1 cellular context compared by ENCODE assay signal in genomic region chr2:26768759-26769500, GRCh38.
TF ChIP-seq lines count a peak whose summit lies in the region.

No MANE protein-coding gene starts in this region.

TF ChIP-seq in K562, 482 proteins besides CTCF, POLR2A, EP300 and RAD21 (continued from another document and continues in another):
- TF ChIP-seq FOXP4 (CRISPR knock-in tag; IDR thresholded peaks at IDR 0.05; ENCODE audit: borderline replicate concordance) = no peak
- TF ChIP-seq, protein P1, sequence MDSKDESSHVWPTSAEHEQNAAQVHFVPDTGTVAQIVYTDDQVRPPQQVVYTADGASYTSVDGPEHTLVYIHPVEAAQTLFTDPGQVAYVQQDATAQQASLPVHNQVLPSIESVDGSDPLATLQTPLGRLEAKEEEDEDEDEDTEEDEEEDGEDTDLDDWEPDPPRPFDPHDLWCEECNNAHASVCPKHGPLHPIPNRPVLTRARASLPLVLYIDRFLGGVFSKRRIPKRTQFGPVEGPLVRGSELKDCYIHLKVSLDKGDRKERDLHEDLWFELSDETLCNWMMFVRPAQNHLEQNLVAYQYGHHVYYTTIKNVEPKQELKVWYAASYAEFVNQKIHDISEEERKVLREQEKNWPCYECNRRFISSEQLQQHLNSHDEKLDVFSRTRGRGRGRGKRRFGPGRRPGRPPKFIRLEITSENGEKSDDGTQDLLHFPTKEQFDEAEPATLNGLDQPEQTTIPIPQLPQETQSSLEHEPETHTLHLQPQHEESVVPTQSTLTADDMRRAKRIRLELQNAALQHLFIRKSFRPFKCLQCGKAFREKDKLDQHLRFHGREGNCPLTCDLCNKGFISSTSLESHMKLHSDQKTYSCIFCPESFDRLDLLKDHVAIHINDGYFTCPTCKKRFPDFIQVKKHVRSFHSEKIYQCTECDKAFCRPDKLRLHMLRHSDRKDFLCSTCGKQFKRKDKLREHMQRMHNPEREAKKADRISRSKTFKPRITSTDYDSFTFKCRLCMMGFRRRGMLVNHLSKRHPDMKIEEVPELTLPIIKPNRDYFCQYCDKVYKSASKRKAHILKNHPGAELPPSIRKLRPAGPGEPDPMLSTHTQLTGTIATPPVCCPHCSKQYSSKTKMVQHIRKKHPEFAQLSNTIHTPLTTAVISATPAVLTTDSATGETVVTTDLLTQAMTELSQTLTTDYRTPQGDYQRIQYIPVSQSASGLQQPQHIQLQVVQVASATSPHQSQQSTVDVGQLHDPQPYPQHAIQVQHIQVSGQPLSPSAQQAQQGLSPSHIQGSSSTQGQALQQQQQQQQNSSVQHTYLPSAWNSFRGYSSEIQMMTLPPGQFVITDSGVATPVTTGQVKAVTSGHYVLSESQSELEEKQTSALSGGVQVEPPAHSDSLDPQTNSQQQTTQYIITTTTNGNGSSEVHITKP (IDR thresholded peaks at IDR 0.05; ENCODE audit: partially characterized antibody) = peak; percentile 72
- TF ChIP-seq PHF20 (IDR thresholded peaks at IDR 0.05; ENCODE audit: partially characterized antibody) = no peak
- TF ChIP-seq POLR2AphosphoS2 (IDR thresholded peaks at IDR 0.05; ENCODE audit: low read length) = no peak
- TF ChIP-seq, protein P2, sequence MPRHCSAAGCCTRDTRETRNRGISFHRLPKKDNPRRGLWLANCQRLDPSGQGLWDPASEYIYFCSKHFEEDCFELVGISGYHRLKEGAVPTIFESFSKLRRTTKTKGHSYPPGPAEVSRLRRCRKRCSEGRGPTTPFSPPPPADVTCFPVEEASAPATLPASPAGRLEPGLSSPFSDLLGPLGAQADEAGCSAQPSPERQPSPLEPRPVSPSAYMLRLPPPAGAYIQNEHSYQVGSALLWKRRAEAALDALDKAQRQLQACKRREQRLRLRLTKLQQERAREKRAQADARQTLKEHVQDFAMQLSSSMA (CRISPR knock-in tag; IDR thresholded peaks at IDR 0.05) = no peak
- no peak for TF ChIP-seq SIN3B (IDR thresholded peaks at IDR 0.05; ENCODE audit: low read depth)
- TF ChIP-seq SRF (CRISPR knock-in tag; IDR thresholded peaks at IDR 0.05) = peak in 1 of 2 experiments; percentile 80; a peak in 2 of 4 replicates
- TF ChIP-seq ZNF707 (CRISPR knock-in tag; conservative IDR thresholded peaks at IDR 0.05) = no peak
- TF ChIP-seq, protein P3, sequence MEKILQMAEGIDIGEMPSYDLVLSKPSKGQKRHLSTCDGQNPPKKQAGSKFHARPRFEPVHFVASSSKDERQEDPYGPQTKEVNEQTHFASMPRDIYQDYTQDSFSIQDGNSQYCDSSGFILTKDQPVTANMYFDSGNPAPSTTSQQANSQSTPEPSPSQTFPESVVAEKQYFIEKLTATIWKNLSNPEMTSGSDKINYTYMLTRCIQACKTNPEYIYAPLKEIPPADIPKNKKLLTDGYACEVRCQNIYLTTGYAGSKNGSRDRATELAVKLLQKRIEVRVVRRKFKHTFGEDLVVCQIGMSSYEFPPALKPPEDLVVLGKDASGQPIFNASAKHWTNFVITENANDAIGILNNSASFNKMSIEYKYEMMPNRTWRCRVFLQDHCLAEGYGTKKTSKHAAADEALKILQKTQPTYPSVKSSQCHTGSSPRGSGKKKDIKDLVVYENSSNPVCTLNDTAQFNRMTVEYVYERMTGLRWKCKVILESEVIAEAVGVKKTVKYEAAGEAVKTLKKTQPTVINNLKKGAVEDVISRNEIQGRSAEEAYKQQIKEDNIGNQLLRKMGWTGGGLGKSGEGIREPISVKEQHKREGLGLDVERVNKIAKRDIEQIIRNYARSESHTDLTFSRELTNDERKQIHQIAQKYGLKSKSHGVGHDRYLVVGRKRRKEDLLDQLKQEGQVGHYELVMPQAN (IDR thresholded peaks at IDR 0.05; ENCODE audit: borderline replicate concordance) = 0 out of 2 replicates have a peak, but pooled peaks have one; percentile 46
- TF ChIP-seq NONO (IDR thresholded peaks at IDR 0.05; ENCODE audit: low read depth in 2 of 2, low read length in 1 of 2) = peak in 1 of 2 experiments; percentile 81; a peak in 1 of 4 replicates
- TF ChIP-seq MCM3 (IDR thresholded peaks at IDR 0.05) = no peak
- TF ChIP-seq ZNF41 (CRISPR knock-in tag; conservative IDR thresholded peaks at IDR 0.05) = no peak
- TF ChIP-seq USF1 (CRISPR knock-in tag; IDR thresholded peaks at IDR 0.05) = peak; percentile 89
- peak; percentile 90 for TF ChIP-seq CBFA2T3 (IDR thresholded peaks at IDR 0.05)
- TF ChIP-seq, protein P4, sequence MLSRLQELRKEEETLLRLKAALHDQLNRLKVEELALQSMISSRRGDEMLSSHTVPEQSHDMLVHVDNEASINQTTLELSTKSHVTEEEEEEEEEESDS (CRISPR knock-in tag; IDR thresholded peaks at IDR 0.05) = no peak
- TF ChIP-seq NR2C2 (CRISPR knock-in tag; IDR thresholded peaks at IDR 0.05) = peak; percentile 84
- peak; percentile 69 for TF ChIP-seq NR2C2 (tag; IDR thresholded peaks at IDR 0.05)
- TF ChIP-seq TAF1 (IDR thresholded peaks at IDR 0.05; ENCODE audit: control insufficient read depth, extremely low read depth, insufficient read depth, low read length, severe bottlenecking) = peak; percentile 32
- TF ChIP-seq ZNF212 (CRISPR knock-in tag; IDR thresholded peaks at IDR 0.05) = no peak
- peak; percentile 45 to 51; a peak in 3 of 4 replicates for TF ChIP-seq FOXK2 (conservative IDR thresholded peaks at IDR 0.05 in 1 of 2, IDR thresholded peaks at IDR 0.05 in 1 of 2; ENCODE audit: low read depth in 2 of 2)
- TF ChIP-seq, protein P5, sequence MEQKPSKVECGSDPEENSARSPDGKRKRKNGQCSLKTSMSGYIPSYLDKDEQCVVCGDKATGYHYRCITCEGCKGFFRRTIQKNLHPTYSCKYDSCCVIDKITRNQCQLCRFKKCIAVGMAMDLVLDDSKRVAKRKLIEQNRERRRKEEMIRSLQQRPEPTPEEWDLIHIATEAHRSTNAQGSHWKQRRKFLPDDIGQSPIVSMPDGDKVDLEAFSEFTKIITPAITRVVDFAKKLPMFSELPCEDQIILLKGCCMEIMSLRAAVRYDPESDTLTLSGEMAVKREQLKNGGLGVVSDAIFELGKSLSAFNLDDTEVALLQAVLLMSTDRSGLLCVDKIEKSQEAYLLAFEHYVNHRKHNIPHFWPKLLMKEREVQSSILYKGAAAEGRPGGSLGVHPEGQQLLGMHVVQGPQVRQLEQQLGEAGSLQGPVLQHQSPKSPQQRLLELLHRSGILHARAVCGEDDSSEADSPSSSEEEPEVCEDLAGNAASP (IDR thresholded peaks at IDR 0.05) = no peak
- no peak; the same call in 1 of the 2 replicates for TF ChIP-seq NR4A1 (CRISPR knock-in tag; IDR thresholded peaks at IDR 0.05)
- TF ChIP-seq NR4A1 (tag; IDR thresholded peaks at IDR 0.05) = peak; percentile 78; the same call in 1 of the 2 replicates
- TF ChIP-seq TEAD2 (tag; IDR thresholded peaks at IDR 0.05) = no peak
- peak; percentile 88 for TF ChIP-seq TAF9B (IDR thresholded peaks at IDR 0.05; ENCODE audit: partially characterized antibody)
- TF ChIP-seq KAT7 (CRISPR knock-in tag; IDR thresholded peaks at IDR 0.05; ENCODE audit: borderline replicate concordance) = 0 out of 2 replicates have a peak, but pooled peaks have one; percentile 35
- no peak for TF ChIP-seq ZNF551 (CRISPR knock-in tag; IDR thresholded peaks at IDR 0.05)
- no peak for TF ChIP-seq ZNF717 (CRISPR knock-in tag; IDR thresholded peaks at IDR 0.05)
- TF ChIP-seq MBD2 (IDR thresholded peaks at IDR 0.05; ENCODE audit: borderline replicate concordance, low read depth) = peak; percentile 68
- peak; percentile 80 for TF ChIP-seq HMGN3 (IDR thresholded peaks at IDR 0.05; ENCODE audit: borderline replicate concordance, extremely low read depth, insufficient read length, low read depth, low read length)
- TF ChIP-seq BRCA1 (IDR thresholded peaks at IDR 0.05) = no peak
- no peak for TF ChIP-seq BRCA1 (CRISPR knock-in tag; IDR thresholded peaks at IDR 0.05)
- peak; percentile 25; the same call in 1 of the 2 replicates for TF ChIP-seq ZNF239 (CRISPR knock-in tag; IDR thresholded peaks at IDR 0.05)
- no peak for TF ChIP-seq NR3C1 (CRISPR knock-in tag; IDR thresholded peaks at IDR 0.05)
- TF ChIP-seq CBX5 (IDR thresholded peaks at IDR 0.05; ENCODE audit: borderline replicate concordance, low read depth) = no peak
- TF ChIP-seq ZKSCAN3 (CRISPR knock-in tag; IDR thresholded peaks at IDR 0.05) = no peak
- TF ChIP-seq, protein P6, sequence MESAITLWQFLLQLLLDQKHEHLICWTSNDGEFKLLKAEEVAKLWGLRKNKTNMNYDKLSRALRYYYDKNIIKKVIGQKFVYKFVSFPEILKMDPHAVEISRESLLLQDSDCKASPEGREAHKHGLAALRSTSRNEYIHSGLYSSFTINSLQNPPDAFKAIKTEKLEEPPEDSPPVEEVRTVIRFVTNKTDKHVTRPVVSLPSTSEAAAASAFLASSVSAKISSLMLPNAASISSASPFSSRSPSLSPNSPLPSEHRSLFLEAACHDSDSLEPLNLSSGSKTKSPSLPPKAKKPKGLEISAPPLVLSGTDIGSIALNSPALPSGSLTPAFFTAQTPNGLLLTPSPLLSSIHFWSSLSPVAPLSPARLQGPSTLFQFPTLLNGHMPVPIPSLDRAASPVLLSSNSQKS (CRISPR knock-in tag; IDR thresholded peaks at IDR 0.05) = no peak
- TF ChIP-seq ZNF699 (CRISPR knock-in tag; IDR thresholded peaks at IDR 0.05; ENCODE audit: insufficient replicate concordance) = no peak
- 0 out of 2 replicates have a peak, but pooled peaks have one; percentile 19 for TF ChIP-seq THRAP3 (IDR thresholded peaks at IDR 0.05; ENCODE audit: borderline replicate concordance)
- no peak for TF ChIP-seq TAF15 (IDR thresholded peaks at IDR 0.05; ENCODE audit: low read depth, low read length)
- TF ChIP-seq ZC3H11A (IDR thresholded peaks at IDR 0.05; ENCODE audit: low read depth, low read length) = no peak
- peak; percentile 57; the same call in 1 of the 2 replicates for TF ChIP-seq RB1 (IDR thresholded peaks at IDR 0.05; ENCODE audit: low read depth)
- peak in 1 of 2 experiments; percentile 87; a peak in 1 of 3 replicates for TF ChIP-seq CBX3 (IDR thresholded peaks at IDR 0.05; ENCODE audit: borderline replicate concordance in 1 of 2, low read length in 2 of 2)
- peak; percentile 79; the same call in 1 of the 2 replicates for TF ChIP-seq PHF21A (IDR thresholded peaks at IDR 0.05; ENCODE audit: borderline replicate concordance, low read depth)
- TF ChIP-seq, protein P7, sequence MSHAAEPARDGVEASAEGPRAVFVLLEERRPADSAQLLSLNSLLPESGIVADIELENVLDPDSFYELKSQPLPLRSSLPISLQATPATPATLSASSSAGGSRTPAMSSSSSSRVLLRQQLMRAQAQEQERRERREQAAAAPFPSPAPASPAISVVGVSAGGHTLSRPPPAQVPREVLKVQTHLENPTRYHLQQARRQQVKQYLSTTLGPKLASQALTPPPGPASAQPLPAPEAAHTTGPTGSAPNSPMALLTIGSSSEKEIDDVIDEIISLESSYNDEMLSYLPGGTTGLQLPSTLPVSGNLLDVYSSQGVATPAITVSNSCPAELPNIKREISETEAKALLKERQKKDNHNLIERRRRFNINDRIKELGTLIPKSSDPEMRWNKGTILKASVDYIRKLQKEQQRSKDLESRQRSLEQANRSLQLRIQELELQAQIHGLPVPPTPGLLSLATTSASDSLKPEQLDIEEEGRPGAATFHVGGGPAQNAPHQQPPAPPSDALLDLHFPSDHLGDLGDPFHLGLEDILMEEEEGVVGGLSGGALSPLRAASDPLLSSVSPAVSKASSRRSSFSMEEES (CRISPR knock-in tag; IDR thresholded peaks at IDR 0.05) = no peak
- peak; percentile 52; the same call in 1 of the 2 replicates for TF ChIP-seq PML (IDR thresholded peaks at IDR 0.05; ENCODE audit: low read length)
- TF ChIP-seq ZNF282 (CRISPR knock-in tag; IDR thresholded peaks at IDR 0.05) = no peak
- peak; percentile 80; the same call in 1 of the 2 replicates for TF ChIP-seq ZNF589 (CRISPR knock-in tag; IDR thresholded peaks at IDR 0.05; ENCODE audit: low read depth)
- TF ChIP-seq ATF3 (IDR thresholded peaks at IDR 0.05) = peak; percentile 98
- TF ChIP-seq ATF3 (CRISPR knock-in tag; conservative IDR thresholded peaks at IDR 0.05) = peak; percentile 96
- peak; percentile 80 for TF ChIP-seq POLR2G (IDR thresholded peaks at IDR 0.05; ENCODE audit: low read depth, low read length)
- TF ChIP-seq ETV1 (tag; conservative IDR thresholded peaks at IDR 0.05; ENCODE audit: low read depth) = peak; percentile 89
- no peak for TF ChIP-seq ZNF232 (CRISPR knock-in tag; IDR thresholded peaks at IDR 0.05)
- TF ChIP-seq ARID3A (IDR thresholded peaks at IDR 0.05; ENCODE audit: borderline replicate concordance, low read depth, low read length) = no peak
- TF ChIP-seq RBBP5 (IDR thresholded peaks at IDR 0.05; ENCODE audit: borderline replicate concordance, insufficient read depth, low read length, poor library complexity, severe bottlenecking) = peak; percentile 23
